8 cellular contexts compared by ENCODE assay signal in the genomic region with DNA sequence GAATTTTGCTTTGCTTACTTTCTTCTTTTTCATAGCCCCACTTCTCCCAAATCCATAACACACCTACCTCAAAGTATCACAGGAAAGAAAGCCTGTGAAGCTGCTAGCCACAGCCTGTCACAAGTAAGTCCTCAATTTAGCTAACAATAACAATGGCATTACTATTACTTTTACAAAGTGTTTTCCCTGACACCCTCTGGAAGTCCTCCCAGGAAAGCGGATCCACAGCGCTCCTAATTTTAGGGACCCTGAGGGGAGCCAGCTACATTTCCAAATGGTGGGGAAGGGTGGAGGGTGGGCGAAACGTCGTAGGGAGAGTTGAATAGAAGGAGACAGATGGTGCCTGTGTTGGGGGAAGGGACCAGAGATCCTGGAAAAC. TPM values are rescaled to one million over a fixed set of nuclear protein-coding genes. Genes with fewer than 3 reads are reported as not detected.
DNase-seq lines count a peak whose midpoint lies in the region; ATAC-seq and TF ChIP-seq lines count a peak whose summit lies in the region.

No MANE protein-coding gene starts in this region.

- DNase-seq in Peyer's patch (no peak), epithelial cell of proximal tubule (ENCODE audit: low read depth) (no peak), osteoblast (ENCODE audit: insufficient read length, low spot score, missing footprints) (no peak), KG1 (lab: John Stamatoyannopoulos, UW) (no peak)
- no peak for DNase-seq in activated CD4-positive, CD25-positive, alpha-beta regulatory T cell treated with anti-CD3 and anti-CD28 coated beads, Interleukin-2, amount 50 U/mL, for 72 hours

- TF ChIP-seq POLR2A in Peyer's patch (IDR thresholded peaks at IDR 0.05): no peak

- H3K27ac ChIP-seq in Peyer's patch (peak overlapping the region; percentile 8 to 86 (median 48)), osteoblast (ENCODE audit: low read depth, low read length) (no peak overlapping the region)

- TF ChIP-seq CTCF in Peyer's patch (IDR thresholded peaks at IDR 0.05) (no peak), epithelial cell of proximal tubule (conservative IDR thresholded peaks at IDR 0.05; ENCODE audit: low read depth, low read length) (no peak), osteoblast (IDR thresholded peaks at IDR 0.05; ENCODE audit: extremely low read depth, low read depth, low read length) (no peak)

- H3K4me2 ChIP-seq in osteoblast (ENCODE audit: insufficient read depth, low read length): peak overlapping the region; percentile 80

- ATAC-seq in HG03521 (IDR thresholded peaks at IDR 0.05; ENCODE audit: unreplicated experiment) (no peak), GM21529 (IDR thresholded peaks at IDR 0.05; ENCODE audit: unreplicated experiment) (no peak)

- peak overlapping the region in 2 of 4 donors; percentile 55 to 74 for H3K4me3 ChIP-seq in Peyer's patch
- peak overlapping the region; percentile 91 for H3K4me3 ChIP-seq in epithelial cell of proximal tubule (ENCODE audit: low read depth, low read length)
- peak overlapping the region; percentile 70 for H3K4me3 ChIP-seq in osteoblast (ENCODE audit: insufficient read depth, low read length)

- H2AFZ ChIP-seq in osteoblast (ENCODE audit: low read length): peak overlapping the region; percentile 54

- H3K9me3 ChIP-seq in ES-I3 (ENCODE audit: control insufficient read depth, insufficient read depth, low read length): no peaks in the 10 kb centered on the region
- peaks cover 0 to 3% (median 0%) of the 10 kb centered on the region in 4 donors for H3K9me3 ChIP-seq in Peyer's patch
- no peaks in the 10 kb centered on the region for H3K9me3 ChIP-seq in osteoblast (ENCODE audit: low read depth, low read length)

- H3K4me1 ChIP-seq in ES-I3 (ENCODE audit: insufficient read depth, low read length): peaks cover 19% of the 10 kb centered on the region; the same call in 1 of the 2 replicates
- peaks cover 0 to 27% (median 4%) of the 10 kb centered on the region in 4 donors for H3K4me1 ChIP-seq in Peyer's patch
- H3K4me1 ChIP-seq in osteoblast (ENCODE audit: insufficient read depth, low read length): peaks cover 12% of the 10 kb centered on the region

- no peaks in the 10 kb centered on the region for H3K79me2 ChIP-seq in osteoblast (ENCODE audit: insufficient read depth, low read length)

- peak overlapping the region; percentile 64 for H3K9ac ChIP-seq in ES-I3 (ENCODE audit: low read depth, low read length)

- H3K36me3 ChIP-seq in ES-I3 (ENCODE audit: insufficient read depth, low read length) (no peaks in the 10 kb centered on the region), Peyer's patch (no peaks in the 10 kb centered on the region), osteoblast (ENCODE audit: insufficient read depth, low read length) (no peaks in the 10 kb centered on the region)

- H4K20me1 ChIP-seq in osteoblast (ENCODE audit: insufficient read depth, low read length): no peaks in the 10 kb centered on the region

- no peaks in the 10 kb centered on the region for H3K27me3 ChIP-seq in Peyer's patch
- no peaks in the 10 kb centered on the region for H3K27me3 ChIP-seq in osteoblast (ENCODE audit: insufficient read depth, low read length)

RNA-seq across cellular contexts. Expression of gene WWC1, which starts 0.6 kb away (rescaled TPM):
- total RNA-seq in Peyer's patch (10 to 100 TPM; 47.0 to 63.2 (median 52.8) TPM), epithelial cell of proximal tubule (87.2 and 94.5 TPM in 2 replicates), osteoblast (0.88 and 1.4 TPM in 2 replicates)

Comparison
In these comparisons a context has a peak if more than half of its experiments do, and no peak if none do; other contexts are left out.
1. RNA of gene WWC1, which starts 0.6 kb away (total RNA-seq): 87.2 to 94.5 TPM in epithelial cell of proximal tubule and 47.0 to 63.2 TPM in Peyer's patch; 0.88 to 1.4 TPM in osteoblast; every median in the first group is over 10 times any median in the second.